10 cellular contexts compared by ENCODE assay signal in genomic region chr1:9302745-9303524, GRCh38. TPM values are rescaled to one million over a fixed set of nuclear protein-coding genes. Genes with fewer than 3 reads are reported as not detected.
DNase-seq lines count a peak whose midpoint lies in the region; ATAC-seq and TF ChIP-seq lines count a peak whose summit lies in the region.
"Had no signal": no experiment of that assay in that cellular context is flagged by ENCODE, and none has a peak within 500 bp of the region (broad histone marks: within the 10 kb centered on the region; RNA-seq: fewer than 3 reads in every experiment).

No MANE protein-coding gene starts in this region.

- H3K9me2 ChIP-seq in DOHH2 (replicated peaks; ENCODE audit: control insufficient read depth, low read length), result no peaks in the 10 kb centered on the region

- H3K27ac ChIP-seq in DOHH2 (ENCODE audit: low read depth, low read length) (no peak overlapping the region), RWPE1 (peak overlapping the region; percentile 91)

- POLR2A ChIA-PET in RWPE1 (lab: Yijun Ruan, JAX; ENCODE audit: low non-redundant PET), result no interaction called here

- CTCF ChIA-PET in RWPE1 (lab: Yijun Ruan, JAX), result no interaction called here

- H3K4me3 ChIP-seq in DOHH2 (ENCODE audit: low read length) (peak overlapping the region; percentile 42), fibroblast of pulmonary artery (replicated peaks; ENCODE audit: low read depth, low read length) (no peak overlapping the region)

- H3K27me3 ChIP-seq in DOHH2 (ENCODE audit: control insufficient read depth, low read length), result no peaks in the 10 kb centered on the region

- no peaks in the 10 kb centered on the region for H3K36me3 ChIP-seq in DOHH2 (ENCODE audit: control insufficient read depth, low read length)

- peak overlapping the region; percentile 62 for H3K4me2 ChIP-seq in DOHH2 (ENCODE audit: low read length)

- no peak for TF ChIP-seq CTCF in DOHH2 (IDR thresholded peaks at IDR 0.05; ENCODE audit: low read depth, low read length, poor library complexity, severe bottlenecking)
- TF ChIP-seq CTCF in RWPE1 (conservative IDR thresholded peaks at IDR 0.05; ENCODE audit: low read depth), result no peak
- no peak for TF ChIP-seq CTCF in fibroblast of pulmonary artery (IDR thresholded peaks at IDR 0.05; ENCODE audit: low read length, missing control alignments)

- H3K9me3 ChIP-seq in DOHH2 (ENCODE audit: control insufficient read depth, insufficient read depth, low read length), result no peaks in the 10 kb centered on the region

- DNase-seq in RWPE1 (ENCODE audit: low spot score) (peak; percentile 70), fibroblast of pulmonary artery (ENCODE audit: low read depth) (peak; percentile 91), sciatic nerve (ENCODE audit: low spot score) (no peak), NCI-H345 treated with DMSO at 0.1 percent for 48 hours (lab: John Stamatoyannopoulos, UW; ENCODE audit: unreplicated experiment) (no peak)
- DNase-seq: activated naive CD4-positive, alpha-beta T cell treated with Interleukin-2 at 50 U/mL for 16 hours; NCI-H1417 treated with DMSO at 0.1 percent for 48 hours had no signal

- H3K79me2 ChIP-seq in DOHH2 (ENCODE audit: control insufficient read depth, low read length), result peaks cover 79% of the 10 kb centered on the region

- ATAC-seq in sciatic nerve, result peak; percentile 41
- no peak for ATAC-seq in HG03469 (IDR thresholded peaks at IDR 0.05; ENCODE audit: unreplicated experiment)
- ATAC-seq in HG03280 (IDR thresholded peaks at IDR 0.05; ENCODE audit: unreplicated experiment), result no peak
- no peak for ATAC-seq in GM19395 (IDR thresholded peaks at IDR 0.05; ENCODE audit: unreplicated experiment)

- intact Hi-C loops in sciatic nerve (cut with DNase I), result no loop called here

- peaks cover 18% of the 10 kb centered on the region for H3K4me1 ChIP-seq in DOHH2 (ENCODE audit: control insufficient read depth, low read length)

- no peaks in the 10 kb centered on the region for H3F3A ChIP-seq in DOHH2 (ENCODE audit: control insufficient read depth, insufficient read depth)

- peaks cover 11% of the 10 kb centered on the region for H4K20me1 ChIP-seq in DOHH2 (ENCODE audit: control insufficient read depth, insufficient read depth, low read depth, low read length)

RNA-seq across cellular contexts. Expression of gene SPSB1, which starts 10.2 kb away (rescaled TPM):
- total RNA-seq in sciatic nerve, result 20.1 TPM

Comparison
In these comparisons a context has a peak if more than half of its experiments do, and no peak if none do; other contexts are left out.
1. DNase-seq: peak in RWPE1 (single experiment) and fibroblast of pulmonary artery (single experiment); none in sciatic nerve (single experiment) and NCI-H345 treated with DMSO at 0.1 percent for 48 hours (single experiment).